In genomic region chr16:82197540-82198240, GRCh38 we compare ENCODE assay signal across 12 cellular contexts.
"Had no signal": no experiment of that assay in that cellular context is flagged by ENCODE, and none has a peak within 500 bp of the region (broad histone marks: within the 10 kb centered on the region; RNA-seq: fewer than 3 reads in every experiment).

No MANE protein-coding gene starts in this region.

- H3K4me3 ChIP-seq: cardiac muscle cell, right lobe of liver, tibial nerve had no signal

- H3K9me3 ChIP-seq: right lobe of liver, tibial nerve had no signal

- H3K4me1 ChIP-seq: tibial nerve had no signal

- DNase-seq: activated CD4-positive, alpha-beta T cell treated with anti-CD3 and anti-CD28 coated beads for 48 hours; activated CD8-positive, alpha-beta memory T cell treated with anti-CD3 and anti-CD28 coated beads, Interleukin-2, amount 50 U/mL, for 48 hours; activated CD8-positive, alpha-beta T cell treated with anti-CD3 and anti-CD28 coated beads, Interleukin-2, amount 10 ng/mL, durations not matched to agents 7 days and 5 days; activated naive CD8-positive, alpha-beta T cell treated with anti-CD3 and anti-CD28 coated beads, Interleukin-2, amount 10 ng/mL, durations not matched to agents 7 days and 5 days; aorta; glutamatergic neuron; left colon; natural killer cell; nucleus accumbens; right lobe of liver had no signal

- H3K36me3 ChIP-seq: cardiac muscle cell, right lobe of liver, tibial nerve had no signal

- H3K27ac ChIP-seq: cardiac muscle cell, right lobe of liver, tibial nerve had no signal

- H3K27me3 ChIP-seq: cardiac muscle cell, right lobe of liver, tibial nerve had no signal
